In genomic region chr12:103423061-103423473, GRCh38 we compare ENCODE assay signal across 19 cellular contexts.
DNase-seq lines count a peak whose midpoint lies in the region; ATAC-seq and TF ChIP-seq lines count a peak whose summit lies in the region.
"Had no signal": no experiment of that assay in that cellular context is flagged by ENCODE, and none has a peak within 500 bp of the region (broad histone marks: within the 10 kb centered on the region; RNA-seq: fewer than 3 reads in every experiment).

No MANE protein-coding gene starts in this region.

- peaks cover 4% of the 10 kb centered on the region for H3K9me3 Mint-ChIP-seq in endodermal cell
- peaks cover 8% of the 10 kb centered on the region for H3K9me3 Mint-ChIP-seq in activated T-cell treated with anti-CD3 and anti-CD28 coated beads, Interleukin-2, amount 50 U/mL, for 24 hours

- no peak overlapping the region for H3K27ac Mint-ChIP-seq in endodermal cell
- no peak overlapping the region for H3K27ac Mint-ChIP-seq in activated T-cell treated with anti-CD3 and anti-CD28 coated beads, Interleukin-2, amount 50 U/mL, for 24 hours
- H3K27ac Mint-ChIP-seq: activated naive CD8-positive, alpha-beta T cell treated with anti-CD3 and anti-CD28 coated beads, Interleukin-2, amount 50 U/mL, for 24 hours; CD8-positive, alpha-beta memory T cell; stimulated activated memory B cell treated with anti-CD40 and anti-IgM and Interleukin-4, amounts not matched to agents 10 μg/mL and 1 μg/mL and 100 μg/mL, for 72 hours had no signal

- no peaks in the 10 kb centered on the region for H3K4me1 ChIP-seq in endodermal cell (ENCODE audit: control insufficient read depth, insufficient read depth, low read length)
- H3K4me1 ChIP-seq: parathyroid adenoma, transverse colon had no signal

- H3K36me3 Mint-ChIP-seq in endodermal cell (ENCODE audit: low read depth), result no peaks in the 10 kb centered on the region
- H3K36me3 Mint-ChIP-seq in activated T-cell treated with anti-CD3 and anti-CD28 coated beads, Interleukin-2, amount 50 U/mL, for 24 hours (ENCODE audit: low read depth), result peaks cover 10% of the 10 kb centered on the region

- peaks cover 13% of the 10 kb centered on the region for H3K4me1 Mint-ChIP-seq in endodermal cell
- H3K4me1 Mint-ChIP-seq in activated T-cell treated with anti-CD3 and anti-CD28 coated beads, Interleukin-2, amount 50 U/mL, for 24 hours (ENCODE audit: low read depth), result no peaks in the 10 kb centered on the region

- no peaks in the 10 kb centered on the region for H3K36me3 ChIP-seq in endodermal cell (ENCODE audit: control insufficient read depth, insufficient read depth, low read length)
- H3K36me3 ChIP-seq: transverse colon had no signal

- no peak overlapping the region for H3K4me3 Mint-ChIP-seq in endodermal cell
- H3K4me3 Mint-ChIP-seq in activated T-cell treated with anti-CD3 and anti-CD28 coated beads, Interleukin-2, amount 50 U/mL, for 24 hours, result no peak overlapping the region
- H3K4me3 Mint-ChIP-seq: activated naive CD8-positive, alpha-beta T cell treated with anti-CD3 and anti-CD28 coated beads, Interleukin-2, amount 50 U/mL, for 24 hours; activated T-cell treated with anti-CD3 and anti-CD28 coated beads, Interleukin-2, amount 50 U/mL, for 4 hours; CD8-positive, alpha-beta memory T cell; stimulated activated memory B cell treated with anti-CD40 and anti-IgM and Interleukin-4, amounts not matched to agents 10 μg/mL and 1 μg/mL and 100 μg/mL, for 72 hours had no signal

- no peak for TF ChIP-seq CTCF in endodermal cell (conservative IDR thresholded peaks at IDR 0.05)

- no peak for ATAC-seq in HG03135 (IDR thresholded peaks at IDR 0.05; ENCODE audit: unreplicated experiment)
- ATAC-seq: activated naive CD8-positive, alpha-beta T cell treated with anti-CD3 and anti-CD28 coated beads, Interleukin-2, amount 50 U/mL, for 24 hours; activated T-cell treated with anti-CD3 and anti-CD28 coated beads, Interleukin-2, amount 50 U/mL, for 4 hours; mucosa of descending colon; stimulated activated memory B cell treated with anti-CD40 and anti-IgM and Interleukin-4, amounts not matched to agents 10 μg/mL and 1 μg/mL and 100 μg/mL, for 72 hours had no signal

- peak overlapping the region; percentile 64 for H3K27ac ChIP-seq in endodermal cell (ENCODE audit: low read depth, low read length)
- H3K27ac ChIP-seq: parathyroid adenoma, transverse colon had no signal

- no peaks in the 10 kb centered on the region for H3K9me3 ChIP-seq in endodermal cell (ENCODE audit: control insufficient read depth, low read length)
- H3K9me3 ChIP-seq: mucosa of descending colon had no signal

- 47 to 55% methylated on average over 2 of the region's 2 CpGs for WGBS in endodermal cell (ENCODE audit: insufficient coverage in 1 of 2, insufficient read length in 1 of 2), 2 experiments

- H3K27me3 ChIP-seq in endodermal cell (ENCODE audit: control insufficient read depth, insufficient read depth, low read length, poor library complexity, severe bottlenecking), result peaks cover 30% of the 10 kb centered on the region
- H3K27me3 ChIP-seq: transverse colon had no signal

- peaks cover 12% of the 10 kb centered on the region for H3K27me3 Mint-ChIP-seq in endodermal cell (ENCODE audit: insufficient read depth)
- H3K27me3 Mint-ChIP-seq in activated T-cell treated with anti-CD3 and anti-CD28 coated beads, Interleukin-2, amount 50 U/mL, for 24 hours, result no peaks in the 10 kb centered on the region
- H3K27me3 Mint-ChIP-seq: activated naive CD8-positive, alpha-beta T cell treated with anti-CD3 and anti-CD28 coated beads, Interleukin-2, amount 50 U/mL, for 24 hours; CD8-positive, alpha-beta memory T cell; stimulated activated memory B cell treated with anti-CD40 and anti-IgM and Interleukin-4, amounts not matched to agents 10 μg/mL and 1 μg/mL and 100 μg/mL, for 72 hours had no signal

- no peak overlapping the region for H3K4me3 ChIP-seq in endodermal cell (ENCODE audit: low read length)
- H3K4me3 ChIP-seq: mucosa of descending colon, transverse colon had no signal

- H3K9ac ChIP-seq in endodermal cell (ENCODE audit: extremely low read depth, low read length, poor library complexity, severe bottlenecking), result no peak overlapping the region
- H3K9ac ChIP-seq: parathyroid adenoma had no signal

- DNase-seq in DMS 273 treated with DMSO at 0.1 percent for 48 hours (lab: John Stamatoyannopoulos, UW) (peak; percentile 81), NCI-H146 (lab: John Stamatoyannopoulos, UW) (peak; percentile 96), NCI-H510A treated with DMSO at 0.1 percent for 48 hours (lab: John Stamatoyannopoulos, UW) (peak; percentile 80), endodermal cell (peak; percentile 60), CD1c-positive myeloid dendritic cell (ENCODE audit: extremely low spot score) (no peak)
- DNase-seq in activated T-cell treated with anti-CD3 and anti-CD28 coated beads, Interleukin-2, amount 50 U/mL, for 24 hours, result no peak
- no peak for DNase-seq in activated effector memory CD4-positive, alpha-beta T cell treated with Interleukin-2 at 50 U/mL for 16 hours
- DNase-seq: activated naive CD8-positive, alpha-beta T cell treated with anti-CD3 and anti-CD28 coated beads, Interleukin-2, amount 50 U/mL, for 24 hours; activated T-cell treated with anti-CD3 and anti-CD28 coated beads, Interleukin-2, amount 50 U/mL, for 4 hours; caudate nucleus; CD8-positive, alpha-beta memory T cell; hypothalamus; IMR-90; mucosa of descending colon; small intestine; transverse colon had no signal

Comparison
In these comparisons a context has a peak if more than half of its experiments do, and no peak if none do; other contexts are left out.
1. DNase-seq: peak in DMS 273 treated with DMSO at 0.1 percent for 48 hours (single experiment), NCI-H146 (single experiment), NCI-H510A treated with DMSO at 0.1 percent for 48 hours (single experiment) and endodermal cell (single experiment); none in activated T-cell treated with anti-CD3 and anti-CD28 coated beads, Interleukin-2, amount 50 U/mL, for 24 hours (single experiment), activated effector memory CD4-positive, alpha-beta T cell treated with Interleukin-2 at 50 U/mL for 16 hours (single experiment) and CD1c-positive myeloid dendritic cell (single experiment).